In genomic region chr4:186790630-186791029, GRCh38 we compare ENCODE assay signal across 17 cellular contexts.
"Had no signal": no experiment of that assay in that cellular context is flagged by ENCODE, and none has a peak within 500 bp of the region (broad histone marks: within the 10 kb centered on the region; RNA-seq: fewer than 3 reads in every experiment).

No MANE protein-coding gene starts in this region.

- H3K9me3 ChIP-seq: ascending aorta, right atrium auricular region, suprapubic skin, transverse colon, vagina had no signal

- H3K27me3 ChIP-seq: ascending aorta, right atrium auricular region, suprapubic skin, transverse colon, vagina had no signal

- H3K4me3 ChIP-seq: ascending aorta, dorsolateral prefrontal cortex, right atrium auricular region, suprapubic skin, transverse colon, vagina had no signal

- H3K36me3 ChIP-seq: ascending aorta, right atrium auricular region, suprapubic skin, transverse colon, vagina had no signal

- H3K4me1 ChIP-seq: ascending aorta, right atrium auricular region, suprapubic skin, transverse colon, vagina had no signal

- H3K27ac ChIP-seq: ascending aorta, dorsolateral prefrontal cortex, right atrium auricular region, suprapubic skin, vagina had no signal

- DNase-seq: activated CD8-positive, alpha-beta memory T cell treated with anti-CD3 and anti-CD28 coated beads for 24 hours; activated CD8-positive, alpha-beta memory T cell treated with anti-CD3 and anti-CD28 coated beads, Interleukin-2, amount 50 U/mL, for 48 hours; activated effector memory CD4-positive, alpha-beta T cell treated with anti-CD3 and anti-CD28 coated beads, Interleukin-2, amount 50 U/mL, for 16 hours; activated T-cell treated with anti-CD3 and anti-CD28 coated beads, Interleukin-2, amount 50 U/mL, for 72 hours; caudate nucleus; dorsolateral prefrontal cortex; foreskin melanocyte; kidney; left ventricle myocardium superior; occipital lobe; T1000; transverse colon had no signal

- ATAC-seq: activated CD4-positive, CD25-positive, alpha-beta regulatory T cell treated with anti-CD3 and anti-CD28 coated beads, Interleukin-2, amount 50 U/mL, for 24 hours; activated T-cell treated with anti-CD3 and anti-CD28 coated beads, Interleukin-2, amount 50 U/mL, for 72 hours; left ventricle myocardium superior had no signal
